In the genomic region with DNA sequence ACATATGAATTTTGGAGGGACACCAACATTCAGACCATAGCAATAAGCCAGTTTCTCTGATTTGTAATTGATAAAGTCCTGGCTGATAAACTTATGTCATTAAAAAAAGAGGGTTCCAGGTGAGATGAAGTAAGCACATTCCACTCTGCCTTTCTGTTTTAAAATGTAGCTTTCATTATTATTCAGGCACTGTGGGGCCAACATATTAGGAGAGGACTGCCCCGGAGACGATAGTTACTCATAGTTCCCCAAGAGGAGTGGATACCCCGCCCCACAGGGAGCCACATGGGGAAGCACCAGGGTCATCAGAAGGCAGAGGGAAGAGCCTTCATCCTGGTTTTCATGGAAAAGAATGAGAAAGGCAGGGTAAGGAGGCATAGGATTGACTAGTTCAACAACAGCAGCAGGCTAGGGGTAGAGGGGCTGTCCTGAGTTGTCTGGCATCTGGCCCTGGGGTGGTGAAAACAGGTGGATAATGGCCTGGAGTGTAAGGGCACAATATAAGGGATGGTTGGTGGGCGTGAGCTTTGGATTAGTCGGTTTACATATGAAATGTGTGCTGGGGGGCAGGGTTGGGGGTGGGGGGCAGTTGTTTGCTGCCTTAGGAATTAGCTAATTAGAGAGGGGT, we compare ENCODE assay signal across 1 cellular context.
TF ChIP-seq lines count a peak whose summit lies in the region.

No MANE protein-coding gene starts in this region.

TF ChIP-seq in WTC11, 78 proteins besides CTCF, POLR2A, EP300 and RAD21 (continued from another document):
- no peak for TF ChIP-seq STAT6 (CRISPR knock-in tag; conservative IDR thresholded peaks at IDR 0.05; ENCODE audit: low read depth)
